26 cellular contexts compared by ENCODE assay signal in genomic region chr13:38967446-38967845, GRCh38. TPM values are rescaled to one million over a fixed set of nuclear protein-coding genes. Genes with fewer than 3 reads are reported as not detected.
"Had no signal": no experiment of that assay in that cellular context is flagged by ENCODE, and none has a peak within 500 bp of the region (broad histone marks: within the 10 kb centered on the region; RNA-seq: fewer than 3 reads in every experiment).

No MANE protein-coding gene starts in this region.

- H3K4me1 Mint-ChIP-seq: activated B cell treated with CpG ODN at 0.5 μM for 24 hours; activated CD4-positive, alpha-beta T cell treated with anti-CD3 and anti-CD28 coated beads, Interleukin-2, amount 10 ng/mL, durations not matched to agents 7 days and 5 days; activated naive CD4-positive, alpha-beta T cell treated with anti-CD3 and anti-CD28 coated beads, Interleukin-2, amount 10 ng/mL, durations not matched to agents 7 days and 5 days; activated naive CD8-positive, alpha-beta T cell treated with anti-CD3 and anti-CD28 coated beads for 36 hours; activated T-helper 17 cell treated with anti-CD3 and anti-CD28 coated beads, Interleukin-2, amount 50 U/mL, for 72 hours; T-helper 17 cell had no signal

- H3K4me3 Mint-ChIP-seq: activated B cell treated with CpG ODN at 0.5 μM for 24 hours; activated CD4-positive, alpha-beta memory T cell treated with anti-CD3 and anti-CD28 coated beads for 36 hours; activated CD4-positive, alpha-beta T cell treated with anti-CD3 and anti-CD28 coated beads, Interleukin-2, amount 10 ng/mL, durations not matched to agents 7 days and 5 days; activated naive CD4-positive, alpha-beta T cell treated with anti-CD3 and anti-CD28 coated beads, Interleukin-2, amount 10 ng/mL, durations not matched to agents 7 days and 5 days; activated naive CD8-positive, alpha-beta T cell treated with anti-CD3 and anti-CD28 coated beads for 36 hours; activated T-cell treated with anti-CD3 and anti-CD28 coated beads, Interleukin-2, amount 50 U/mL, for 4 hours; activated T-helper 17 cell treated with anti-CD3 and anti-CD28 coated beads, Interleukin-2, amount 50 U/mL, for 72 hours; T-helper 17 cell had no signal

- H3K36me3 Mint-ChIP-seq: activated CD4-positive, alpha-beta memory T cell treated with anti-CD3 and anti-CD28 coated beads for 36 hours; activated naive CD4-positive, alpha-beta T cell treated with anti-CD3 and anti-CD28 coated beads, Interleukin-2, amount 10 ng/mL, durations not matched to agents 7 days and 5 days; activated naive CD8-positive, alpha-beta T cell treated with anti-CD3 and anti-CD28 coated beads for 36 hours had no signal

- H3K27ac Mint-ChIP-seq: activated B cell treated with CpG ODN at 0.5 μM for 24 hours; activated CD4-positive, alpha-beta memory T cell treated with anti-CD3 and anti-CD28 coated beads for 36 hours; activated CD4-positive, alpha-beta T cell treated with anti-CD3 and anti-CD28 coated beads, Interleukin-2, amount 10 ng/mL, durations not matched to agents 7 days and 5 days; activated naive CD4-positive, alpha-beta T cell treated with anti-CD3 and anti-CD28 coated beads, Interleukin-2, amount 10 ng/mL, durations not matched to agents 7 days and 5 days; activated naive CD8-positive, alpha-beta T cell treated with anti-CD3 and anti-CD28 coated beads for 36 hours; activated T-helper 17 cell treated with anti-CD3 and anti-CD28 coated beads, Interleukin-2, amount 50 U/mL, for 72 hours; T-helper 17 cell had no signal

- H3K9me3 Mint-ChIP-seq: activated B cell treated with CpG ODN at 0.5 μM for 24 hours; activated CD4-positive, alpha-beta memory T cell treated with anti-CD3 and anti-CD28 coated beads for 36 hours; activated CD4-positive, alpha-beta T cell treated with anti-CD3 and anti-CD28 coated beads, Interleukin-2, amount 10 ng/mL, durations not matched to agents 7 days and 5 days; activated naive CD4-positive, alpha-beta T cell treated with anti-CD3 and anti-CD28 coated beads, Interleukin-2, amount 10 ng/mL, durations not matched to agents 7 days and 5 days; activated naive CD8-positive, alpha-beta T cell treated with anti-CD3 and anti-CD28 coated beads for 36 hours; activated T-cell treated with anti-CD3 and anti-CD28 coated beads, Interleukin-2, amount 50 U/mL, for 4 hours; activated T-helper 17 cell treated with anti-CD3 and anti-CD28 coated beads, Interleukin-2, amount 50 U/mL, for 72 hours had no signal

- ATAC-seq: activated T-cell treated with anti-CD3 and anti-CD28 coated beads, Interleukin-2, amount 50 U/mL, for 4 hours; activated T-helper 17 cell treated with anti-CD3 and anti-CD28 coated beads, Interleukin-2, amount 50 U/mL, for 72 hours; T-helper 17 cell had no signal

- DNase-seq: activated B cell treated with CpG ODN at 0.5 μM for 24 hours; activated CD4-positive, alpha-beta memory T cell treated with anti-CD3 and anti-CD28 coated beads for 36 hours; activated CD4-positive, alpha-beta T cell treated with anti-CD3 and anti-CD28 coated beads, Interleukin-2, amount 10 ng/mL, durations not matched to agents 7 days and 5 days; activated CD8-positive, alpha-beta memory T cell treated with anti-CD3 and anti-CD28 coated beads for 24 hours; activated gamma-delta T cell; activated naive CD4-positive, alpha-beta T cell treated with anti-CD3 and anti-CD28 coated beads, Interleukin-2, amount 10 ng/mL, durations not matched to agents 7 days and 5 days; activated naive CD8-positive, alpha-beta T cell treated with anti-CD3 and anti-CD28 coated beads for 36 hours; activated T-cell treated with anti-CD3 and anti-CD28 coated beads, Interleukin-2, amount 50 U/mL, for 4 hours; cerebellar nuclear complex; KG1; MV-4-11; NCI-H1105; NCI-H1436; NCI-H1694 treated with DMSO at 0.1 percent for 48 hours; NCI-H2029 treated with DMSO at 0.1 percent for 48 hours; NCI-H446; NCI-H526; NCI-H774; SIG-M5; T-helper 17 cell; T-helper 9 cell had no signal

RNA-seq across cellular contexts. Expression of gene STOML3, which starts 23.2 kb away (rescaled TPM):
- total RNA-seq: activated B cell treated with CpG ODN at 0.5 μM for 24 hours; activated CD4-positive, alpha-beta memory T cell treated with anti-CD3 and anti-CD28 coated beads for 36 hours; activated CD4-positive, alpha-beta T cell treated with anti-CD3 and anti-CD28 coated beads, Interleukin-2, amount 10 ng/mL, durations not matched to agents 7 days and 5 days; activated naive CD8-positive, alpha-beta T cell treated with anti-CD3 and anti-CD28 coated beads for 36 hours; activated T-cell treated with anti-CD3 and anti-CD28 coated beads, Interleukin-2, amount 50 U/mL, for 4 hours; activated T-helper 17 cell treated with anti-CD3 and anti-CD28 coated beads, Interleukin-2, amount 50 U/mL, for 72 hours; cardiac septum; LHCN-M2; MCF 10A; RPMI7951; T-helper 17 cell had no signal
